17 cellular contexts compared by ENCODE assay signal in the genomic region with DNA sequence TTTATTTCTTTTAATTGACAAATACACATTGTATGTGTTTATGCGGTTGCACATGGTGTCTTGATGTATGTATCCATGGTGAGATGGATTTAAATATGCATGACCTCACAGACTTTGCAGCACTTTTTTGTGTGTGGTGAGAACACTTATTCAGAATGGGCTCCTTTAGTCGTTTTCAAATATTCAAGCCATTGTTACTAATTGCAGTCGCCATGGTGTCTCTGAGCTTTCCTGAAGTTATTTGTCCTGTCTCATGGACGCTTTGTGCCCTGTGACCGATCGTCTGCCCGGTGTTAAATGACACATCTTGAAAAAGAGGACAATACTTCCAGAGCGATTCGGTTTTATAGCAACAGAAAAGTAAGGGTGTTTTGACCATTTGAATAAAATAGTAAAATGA. TPM values are rescaled to one million over a fixed set of nuclear protein-coding genes. Genes with fewer than 3 reads are reported as not detected.
DNase-seq lines count a peak whose midpoint lies in the region; ATAC-seq, FAIRE-seq and TF ChIP-seq lines count a peak whose summit lies in the region.
"Had no signal": no experiment of that assay in that cellular context is flagged by ENCODE, and none has a peak within 500 bp of the region (broad histone marks: within the 10 kb centered on the region; RNA-seq: fewer than 3 reads in every experiment).

No MANE protein-coding gene starts in this region.

- peaks cover 7% of the 10 kb centered on the region for H3K36me3 Mint-ChIP-seq in activated naive CD8-positive, alpha-beta T cell

- ATAC-seq in heart right ventricle: no peak
- ATAC-seq in left ventricle myocardium superior: no peak
- ATAC-seq in HG02678 (IDR thresholded peaks at IDR 0.05; ENCODE audit: unreplicated experiment): no peak
- ATAC-seq: stimulated activated memory B cell treated with anti-CD40 and anti-IgM and Interleukin-4, amounts not matched to agents 10 μg/mL and 1 μg/mL and 100 μg/mL, for 72 hours had no signal

- no peaks in the 10 kb centered on the region for H3K79me1 ChIP-seq in mesenchymal stem cell (replicated peaks; ENCODE audit: low read length, poor library complexity, severe bottlenecking)

- H3K27ac Mint-ChIP-seq in activated naive CD8-positive, alpha-beta T cell: peak overlapping the region; percentile 56
- H3K27ac Mint-ChIP-seq: B cell; progenitor cell of endocrine pancreas; stimulated activated memory B cell treated with anti-CD40 and anti-IgM and Interleukin-4, amounts not matched to agents 10 μg/mL and 1 μg/mL and 100 μg/mL, for 72 hours had no signal

- no peak overlapping the region for H3K18ac ChIP-seq in mesenchymal stem cell (ENCODE audit: low read depth in 1 of 2, low read length in 2 of 2)

- no peak for TF ChIP-seq CTCF in heart right ventricle (IDR thresholded peaks at IDR 0.05)

- no peak overlapping the region for H2BK15ac ChIP-seq in mesenchymal stem cell (ENCODE audit: low read depth, poor library complexity, severe bottlenecking)

- no peak overlapping the region for H3K4me2 ChIP-seq in mesenchymal stem cell (ENCODE audit: low read length, poor library complexity, severe bottlenecking)

- DNase-seq in heart right ventricle (no peak), left ventricle myocardium superior (no peak), mesenchymal stem cell (no peak), H54 (ENCODE audit: insufficient read length, low spot score) (no peak), foreskin melanocyte (no peak)
- DNase-seq: brain microvascular endothelial cell; hypothalamus; NCI-H2171 treated with DMSO at 0.1 percent for 48 hours; stimulated activated CD4-positive, alpha-beta T cell treated with anti-CD3 and anti-CD28 coated beads, Interleukin-2, amount 100 ng/mL, for 48 hours had no signal

- H3K9me3 ChIP-seq in heart right ventricle (no peaks in the 10 kb centered on the region), mesenchymal stem cell (ENCODE audit: control insufficient read depth, low read length) (no peaks in the 10 kb centered on the region), thymus (ENCODE audit: control insufficient read depth) (no peaks in the 10 kb centered on the region)

- no peak overlapping the region for H2BK120ac ChIP-seq in mesenchymal stem cell (ENCODE audit: low read depth, low read length)

- peaks cover 90% of the 10 kb centered on the region for H3K4me1 Mint-ChIP-seq in activated naive CD8-positive, alpha-beta T cell (ENCODE audit: low read depth)

- no peak overlapping the region for H3K4ac ChIP-seq in mesenchymal stem cell (ENCODE audit: low read depth in 1 of 2, low read length in 2 of 2)

- H2BK12ac ChIP-seq in mesenchymal stem cell (ENCODE audit: low read length in 2 of 2): no peak overlapping the region

- no peak overlapping the region for H4K8ac ChIP-seq in mesenchymal stem cell (ENCODE audit: low read length)

- H3K4me3 Mint-ChIP-seq in activated naive CD8-positive, alpha-beta T cell: peak overlapping the region; percentile 20
- H3K4me3 Mint-ChIP-seq: B cell; stimulated activated memory B cell treated with anti-CD40 and anti-IgM and Interleukin-4, amounts not matched to agents 10 μg/mL and 1 μg/mL and 100 μg/mL, for 72 hours had no signal

- peaks cover 43 to 99% (median 91%) of the 10 kb centered on the region in 9 donors for H3K4me1 ChIP-seq in heart right ventricle
- peaks cover 45% of the 10 kb centered on the region for H3K4me1 ChIP-seq in mesenchymal stem cell (ENCODE audit: control insufficient read depth, insufficient read depth, low read depth, low read length)
- H3K4me1 ChIP-seq in thymus (ENCODE audit: control insufficient read depth, insufficient read depth, low read length): peaks cover 77% of the 10 kb centered on the region

- H3K9ac ChIP-seq in mesenchymal stem cell (ENCODE audit: low read length): peak overlapping the region; percentile 36

- no peak overlapping the region for H3K14ac ChIP-seq in mesenchymal stem cell (ENCODE audit: low read length in 2 of 2)

- H2AFZ ChIP-seq in mesenchymal stem cell (ENCODE audit: low read depth, low read length): no peak overlapping the region

- no peaks in the 10 kb centered on the region for H3K9me3 Mint-ChIP-seq in activated naive CD8-positive, alpha-beta T cell (ENCODE audit: low read depth)

- no peak for FAIRE-seq in H54 (lab: Jason Lieb, UNC)
- FAIRE-seq: GM18507 had no signal

- no peaks in the 10 kb centered on the region for H3K27me3 ChIP-seq in heart right ventricle
- no peaks in the 10 kb centered on the region for H3K27me3 ChIP-seq in mesenchymal stem cell (ENCODE audit: control insufficient read depth in 1 of 2, insufficient read depth in 1 of 2, low read length in 2 of 2)
- H3K27me3 ChIP-seq in thymus (ENCODE audit: control insufficient read depth, insufficient read depth): no peaks in the 10 kb centered on the region
- H3K27me3 ChIP-seq: brain microvascular endothelial cell had no signal

- H2BK5ac ChIP-seq in mesenchymal stem cell (ENCODE audit: low read depth, low read length, poor library complexity, severe bottlenecking): no peak overlapping the region

- H3K23ac ChIP-seq in mesenchymal stem cell (ENCODE audit: low read length in 2 of 2): no peak overlapping the region

- intact Hi-C loops in heart right ventricle (cut with DNase I): loop anchor here in 2 of 10 donors (5.0 to 10.0 kb wide), 2 partner anchors 53 to 109 kb away; no protein-coding TSS in a partner anchor
- intact Hi-C loops in left ventricle myocardium superior (cut with micrococcal nuclease): no loop called here

- peaks cover 0 to 9% (median 0%) of the 10 kb centered on the region in 9 donors for H3K36me3 ChIP-seq in heart right ventricle
- H3K36me3 ChIP-seq in mesenchymal stem cell (ENCODE audit: control insufficient read depth in 1 of 2, insufficient read depth in 2 of 2, low read depth in 1 of 2, low read length in 2 of 2): peaks cover 8 to 45% of the 10 kb centered on the region in 2 experiments
- H3K36me3 ChIP-seq in thymus (ENCODE audit: control insufficient read depth, insufficient read depth): peaks cover 10% of the 10 kb centered on the region

- 57 to 63% methylated on average over 9 of the region's 9 CpGs for WGBS in heart right ventricle, 2 donors
- WGBS in mesenchymal stem cell: 81% methylated on average over 9 of the region's 9 CpGs
- WGBS in thymus: 64% methylated on average over 9 of the region's 9 CpGs

- H3K4me3 ChIP-seq in heart right ventricle: peak overlapping the region in 2 of 10 donors; percentile 2 to 16
- H3K4me3 ChIP-seq in mesenchymal stem cell (ENCODE audit: insufficient read depth in 1 of 2, low read depth in 1 of 2, low read length in 2 of 2): no peak overlapping the region
- peak overlapping the region; percentile 30 for H3K4me3 ChIP-seq in thymus (ENCODE audit: low read length)
- H3K4me3 ChIP-seq: lung had no signal

- H2AK5ac ChIP-seq in mesenchymal stem cell (ENCODE audit: low read length, severe bottlenecking): no peak overlapping the region

- TF ChIP-seq POLR2A in H54 (IDR thresholded peaks at IDR 0.05; ENCODE audit: low read depth, low read length): no peak

- H4K91ac ChIP-seq in mesenchymal stem cell (ENCODE audit: low read length): no peak overlapping the region

- H3K27me3 Mint-ChIP-seq in activated naive CD8-positive, alpha-beta T cell: peaks cover 2% of the 10 kb centered on the region
- H3K27me3 Mint-ChIP-seq: B cell; progenitor cell of endocrine pancreas; stimulated activated memory B cell treated with anti-CD40 and anti-IgM and Interleukin-4, amounts not matched to agents 10 μg/mL and 1 μg/mL and 100 μg/mL, for 72 hours had no signal

- peak overlapping the region; percentile 47 to 84 (median 69) for H3K27ac ChIP-seq in heart right ventricle
- no peak overlapping the region for H3K27ac ChIP-seq in mesenchymal stem cell (ENCODE audit: low read length, poor library complexity, severe bottlenecking)
- peak overlapping the region; percentile 86 for H3K27ac ChIP-seq in thymus (ENCODE audit: low read depth)
- H3K27ac ChIP-seq: brain microvascular endothelial cell had no signal

RNA-seq across cellular contexts. Expression of a gene that starts 14.4 kb away (rescaled TPM):
- total RNA-seq in heart right ventricle (100 to 1,000 TPM; 202 to 400 (median 256) TPM), left ventricle myocardium superior (360 TPM)
- polyA plus RNA-seq in heart right ventricle (100 to 1,000 TPM; 323 to 419 TPM), thymus (547 TPM)
- 955 TPM for polyA plus RNA-seq in mesenchymal stem cell (2013, experiment 1 of 2)
- polyA plus RNA-seq in mesenchymal stem cell (2013, experiment 2 of 2): 984 TPM

RNA-seq across cellular contexts. Expression of a gene that starts 46.4 kb away (rescaled TPM):
- total RNA-seq in heart right ventricle (1 to 10 TPM in 1 of 10 donors, under 1 TPM in 7, not detected in 2; 0.24 to 1.5 (median 0.30) TPM), left ventricle myocardium superior (0.32 TPM)
- polyA plus RNA-seq in heart right ventricle (under 1 TPM; 0.16 to 0.29 TPM), thymus (1.3 TPM)
- 0.01 TPM for polyA plus RNA-seq in mesenchymal stem cell (2013, experiment 1 of 2)
- not detected for polyA plus RNA-seq in mesenchymal stem cell (2013, experiment 2 of 2)
- total RNA-seq: B cell had no signal
